ENCODE assay signal across 1 cellular context in genomic region chr5:956941-957729, GRCh38.
TF ChIP-seq lines count a peak whose summit lies in the region.

No MANE protein-coding gene starts in this region.

TF ChIP-seq in HepG2, 621 proteins besides CTCF, POLR2A, EP300 and RAD21 (continued from another document):
- TF ChIP-seq RXRB (CRISPR knock-in tag; IDR thresholded peaks at IDR 0.05; ENCODE audit: borderline replicate concordance): peak; percentile 79
- TF ChIP-seq JUNB (CRISPR knock-in tag; IDR thresholded peaks at IDR 0.05; ENCODE audit: borderline replicate concordance): no peak
- 0 out of 2 replicates have a peak, but pooled peaks have one; percentile 45 for TF ChIP-seq MXD3 (CRISPR knock-in tag; IDR thresholded peaks at IDR 0.05)
- TF ChIP-seq ELF1 (CRISPR knock-in tag; IDR thresholded peaks at IDR 0.05): no peak
- peak; percentile 57; the same call in 1 of the 2 replicates for TF ChIP-seq ARNT2 (CRISPR knock-in tag; IDR thresholded peaks at IDR 0.05; ENCODE audit: low read depth)
- TF ChIP-seq RFX3 (CRISPR knock-in tag; IDR thresholded peaks at IDR 0.05): no peak
- peak; percentile 39; the same call in 1 of the 2 replicates for TF ChIP-seq NR2F6 (IDR thresholded peaks at IDR 0.05)
- TF ChIP-seq NR2F6 (CRISPR knock-in tag; IDR thresholded peaks at IDR 0.05): peak; percentile 62
- peak; percentile 31; the same call in 1 of the 2 replicates for TF ChIP-seq TCF7 (IDR thresholded peaks at IDR 0.05; ENCODE audit: low read depth)
- no peak for TF ChIP-seq ZNF570 (CRISPR knock-in tag; IDR thresholded peaks at IDR 0.05; ENCODE audit: borderline replicate concordance)
- TF ChIP-seq ZNF614 (CRISPR knock-in tag; IDR thresholded peaks at IDR 0.05; ENCODE audit: borderline replicate concordance): peak; percentile 67; the same call in 1 of the 2 replicates
- TF ChIP-seq ZNF264 (CRISPR knock-in tag; IDR thresholded peaks at IDR 0.05): peak; percentile 90
- 0 out of 2 replicates have a peak, but pooled peaks have one; percentile 22 for TF ChIP-seq NR2F2 (IDR thresholded peaks at IDR 0.05; ENCODE audit: borderline replicate concordance, low read depth)
- TF ChIP-seq ZNF768 (CRISPR knock-in tag; IDR thresholded peaks at IDR 0.05): 0 out of 2 replicates have a peak, but pooled peaks have one; percentile 17
- peak; percentile 57; the same call in 1 of the 2 replicates for TF ChIP-seq BHLHE40 (IDR thresholded peaks at IDR 0.05; ENCODE audit: low read length)
- TF ChIP-seq ZNF432 (CRISPR knock-in tag; IDR thresholded peaks at IDR 0.05; ENCODE audit: borderline replicate concordance): no peak
- no peak for TF ChIP-seq SCMH1 (CRISPR knock-in tag; IDR thresholded peaks at IDR 0.05; ENCODE audit: borderline replicate concordance)
- peak; percentile 85 for TF ChIP-seq RXRA (CRISPR knock-in tag; IDR thresholded peaks at IDR 0.05)
- TF ChIP-seq ZNF589 (CRISPR knock-in tag; conservative IDR thresholded peaks at IDR 0.05): no peak
- TF ChIP-seq POLR2G (IDR thresholded peaks at IDR 0.05; ENCODE audit: low read depth, low read length): no peak
- 0 out of 2 replicates have a peak, but pooled peaks have one; percentile 30 for TF ChIP-seq ZNF580 (CRISPR knock-in tag; IDR thresholded peaks at IDR 0.05; ENCODE audit: borderline replicate concordance, low read depth)
- no peak for TF ChIP-seq ZNF670 (CRISPR knock-in tag; IDR thresholded peaks at IDR 0.05; ENCODE audit: borderline replicate concordance)
- no peak for TF ChIP-seq RBFOX2 (IDR thresholded peaks at IDR 0.05; ENCODE audit: low read depth, low read length)
- TF ChIP-seq KMT2B (CRISPR knock-in tag; IDR thresholded peaks at IDR 0.05): no peak
- TF ChIP-seq CBFB (CRISPR knock-in tag; IDR thresholded peaks at IDR 0.05): peak; percentile 52; the same call in 1 of the 2 replicates
- no peak for TF ChIP-seq MBNL3 (CRISPR knock-in tag; conservative IDR thresholded peaks at IDR 0.05)
- TF ChIP-seq ZNF572 (CRISPR knock-in tag; IDR thresholded peaks at IDR 0.05): no peak
- TF ChIP-seq ZNF790 (CRISPR knock-in tag; IDR thresholded peaks at IDR 0.05; ENCODE audit: borderline replicate concordance): no peak
- peak; percentile 17; the same call in 1 of the 2 replicates for TF ChIP-seq SIX1 (CRISPR knock-in tag; IDR thresholded peaks at IDR 0.05; ENCODE audit: borderline replicate concordance)
- no peak for TF ChIP-seq GABPA (IDR thresholded peaks at IDR 0.05; ENCODE audit: low read depth, low read length)
- TF ChIP-seq GABPA (CRISPR knock-in tag; IDR thresholded peaks at IDR 0.05; ENCODE audit: low read depth): peak; percentile 12; the same call in 1 of the 2 replicates
- TF ChIP-seq PHF8 (CRISPR knock-in tag; IDR thresholded peaks at IDR 0.05): no peak
- no peak for TF ChIP-seq ZBTB42 (CRISPR knock-in tag; IDR thresholded peaks at IDR 0.05)
- 0 out of 2 replicates have a peak, but pooled peaks have one; percentile 44 for TF ChIP-seq ZNF766 (CRISPR knock-in tag; IDR thresholded peaks at IDR 0.05; ENCODE audit: borderline replicate concordance)
- TF ChIP-seq NFKB2 (CRISPR knock-in tag; IDR thresholded peaks at IDR 0.05; ENCODE audit: borderline replicate concordance): no peak
- no peak for TF ChIP-seq ZNF292 (CRISPR knock-in tag; IDR thresholded peaks at IDR 0.05; ENCODE audit: borderline replicate concordance, low read depth)
- peak; percentile 51; the same call in 1 of the 2 replicates for TF ChIP-seq ZNF547 (CRISPR knock-in tag; IDR thresholded peaks at IDR 0.05)
- no peak for TF ChIP-seq IKZF4 (CRISPR knock-in tag; IDR thresholded peaks at IDR 0.05; ENCODE audit: borderline replicate concordance, low read depth, not compliant biosample characterization)
- TF ChIP-seq GTF3A (CRISPR knock-in tag; conservative IDR thresholded peaks at IDR 0.05): no peak
- peak; percentile 43; the same call in 1 of the 2 replicates for TF ChIP-seq NCOA2 (CRISPR knock-in tag; IDR thresholded peaks at IDR 0.05)
- 0 out of 2 replicates have a peak, but pooled peaks have one; percentile 41 for TF ChIP-seq ETS1 (CRISPR knock-in tag; IDR thresholded peaks at IDR 0.05)
- TF ChIP-seq MAX (IDR thresholded peaks at IDR 0.05): peak; percentile 51; the same call in 1 of the 2 replicates
- TF ChIP-seq ZSCAN5A (CRISPR knock-in tag; IDR thresholded peaks at IDR 0.05; ENCODE audit: borderline replicate concordance): no peak
- peak; percentile 42; the same call in 1 of the 2 replicates for TF ChIP-seq BCL3 (CRISPR knock-in tag; IDR thresholded peaks at IDR 0.05)
- peak; percentile 78 for TF ChIP-seq RARA (CRISPR knock-in tag; IDR thresholded peaks at IDR 0.05)
- TF ChIP-seq SKIL (CRISPR knock-in tag; IDR thresholded peaks at IDR 0.05; ENCODE audit: borderline replicate concordance): 0 out of 2 replicates have a peak, but pooled peaks have one; percentile 60
- TF ChIP-seq SOX5 (CRISPR knock-in tag; IDR thresholded peaks at IDR 0.05; ENCODE audit: borderline replicate concordance): peak; percentile 53; the same call in 1 of the 2 replicates
- TF ChIP-seq KAT7 (CRISPR knock-in tag; IDR thresholded peaks at IDR 0.05; ENCODE audit: borderline replicate concordance): no peak
TF ChIP-seq in HepG2: peak in this region for 56.
